Comparison of ENCODE assay signal across 11 cellular contexts in genomic region chrY:6209565-6209964, GRCh38. TPM values are rescaled to one million over a fixed set of nuclear protein-coding genes. Genes with fewer than 3 reads are reported as not detected.
"Had no signal": no experiment of that assay in that cellular context is flagged by ENCODE, and none has a peak within 500 bp of the region (broad histone marks: within the 10 kb centered on the region; RNA-seq: fewer than 3 reads in every experiment).

No MANE protein-coding gene starts in this region.

RNA-seq across cellular contexts. Expression of gene TSPY2, which starts 36.5 kb away (rescaled TPM):
- total RNA-seq: OCI-LY7, PC-3, PC-9, Peyer's patch, Right ventricle myocardium inferior, Right ventricle myocardium superior, RPMI7951, SJCRH30, SJSA1, SK-MEL-5 had no signal
- polyA plus RNA-seq: SK-N-SH had no signal
